In the genomic region with DNA sequence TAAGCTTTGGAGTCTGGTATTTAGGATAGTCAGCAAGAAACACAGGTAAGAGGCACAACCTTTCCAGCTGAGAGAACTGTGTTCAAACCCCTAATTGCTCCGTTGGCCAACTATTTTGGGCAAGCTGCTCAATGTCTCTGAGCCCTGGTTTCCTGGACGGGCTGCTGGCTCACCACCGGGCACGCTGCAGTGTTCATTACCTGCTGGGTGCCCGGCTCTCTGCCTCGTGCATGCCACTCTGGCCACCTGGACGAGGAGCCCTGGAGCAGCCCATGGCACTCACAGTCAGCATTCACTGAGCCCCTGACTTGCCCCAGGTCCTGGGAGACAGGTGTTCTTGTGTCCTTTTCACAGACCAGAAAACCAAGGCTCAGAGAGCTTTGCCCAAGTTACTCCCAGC, we compare ENCODE assay signal across 10 cellular contexts. TPM values are rescaled to one million over a fixed set of nuclear protein-coding genes. Genes with fewer than 3 reads are reported as not detected.
"Had no signal": no experiment of that assay in that cellular context is flagged by ENCODE, and none has a peak within 500 bp of the region (broad histone marks: within the 10 kb centered on the region; RNA-seq: fewer than 3 reads in every experiment).

No MANE protein-coding gene starts in this region.

- FAIRE-seq: HepG2 had no signal

- H3K36me3 ChIP-seq: HAP-1 had no signal

- DNase-seq: GM23248, GOT3, H7, KBM-7 had no signal

- ATAC-seq: HepG2 had no signal

- H3K9me3 ChIP-seq: HAP-1 had no signal

- H3K4me1 ChIP-seq: HAP-1 had no signal

- H3K27ac ChIP-seq: GM23248, HL-60 had no signal

- H2AFZ ChIP-seq: GM23248 had no signal

- H3K9ac ChIP-seq: GM23248 had no signal

- H3K4me3 ChIP-seq: GM23248, HAP-1 had no signal

RNA-seq across cellular contexts. Expression of a gene that starts 51.0 kb away (rescaled TPM):
- total RNA-seq: GM23248, H4, HepG2, HT1080 had no signal
- polyA plus RNA-seq: GM23248, HepG2, IgD-negative memory B cell had no signal
